ENCODE assay signal across 24 cellular contexts in genomic region chr2:191832668-191833067, GRCh38. TPM values are rescaled to one million over a fixed set of nuclear protein-coding genes. Genes with fewer than 3 reads are reported as not detected.
"Had no signal": no experiment of that assay in that cellular context is flagged by ENCODE, and none has a peak within 500 bp of the region (broad histone marks: within the 10 kb centered on the region; RNA-seq: fewer than 3 reads in every experiment).

No MANE protein-coding gene starts in this region.

- H3K9me3 ChIP-seq: Peyer's patch, SJSA1 had no signal

- H3K27ac ChIP-seq: brain microvascular endothelial cell, cardiac muscle cell, Peyer's patch, RWPE1, SJSA1, WERI-Rb-1 had no signal

- H3K4me3 ChIP-seq: cardiac muscle cell, Peyer's patch, SJSA1 had no signal

- H3K4me1 ChIP-seq: Peyer's patch had no signal

- H3K27me3 ChIP-seq: brain microvascular endothelial cell, cardiac muscle cell, Peyer's patch, SJSA1 had no signal

- DNase-seq: activated CD4-positive, alpha-beta T cell treated with anti-CD3 and anti-CD28 coated beads for 4 hours; activated CD8-positive, alpha-beta memory T cell treated with anti-CD3 and anti-CD28 coated beads, Interleukin-2, amount 50 U/mL, for 4 hours; activated CD8-positive, alpha-beta T cell treated with anti-CD3 and anti-CD28 coated beads for 36 hours; activated gamma-delta T cell treated with Interleukin-2 at 50 U/mL for 16 hours; activated naive CD4-positive, alpha-beta T cell treated with anti-CD3 and anti-CD28 coated beads, Interleukin-2, amount 10 ng/mL, durations not matched to agents 7 days and 5 days; activated naive CD8-positive, alpha-beta T cell treated with anti-CD3 and anti-CD28 coated beads for 36 hours; activated T-cell treated with anti-CD3 and anti-CD28 coated beads, Interleukin-2, amount 50 U/mL, for 72 hours; brain microvascular endothelial cell; NCI-H1105 treated with DMSO at 0.1 percent for 48 hours; NCI-H1436 treated with DMSO at 0.1 percent for 48 hours; NCI-H187; NCI-H2081; NCI-H510A treated with DMSO at 0.1 percent for 48 hours; NCI-H69; NK-92 treated with Interleukin-12 subunit alpha and Interleukin-12 subunit beta, amount 100 ng/mL, for 24 hours; Peyer's patch; SHP77; T-helper 17 cell; T-helper 9 cell; WERI-Rb-1 had no signal

- H3K36me3 ChIP-seq: brain microvascular endothelial cell, cardiac muscle cell, Peyer's patch, WERI-Rb-1 had no signal

- ATAC-seq: activated CD8-positive, alpha-beta T cell treated with anti-CD3 and anti-CD28 coated beads for 36 hours; activated T-cell treated with anti-CD3 and anti-CD28 coated beads, Interleukin-2, amount 50 U/mL, for 72 hours; T-helper 17 cell had no signal

RNA-seq across cellular contexts. Expression of gene CAVIN2, which starts 14.2 kb away (rescaled TPM):
- total RNA-seq: activated CD8-positive, alpha-beta T cell treated with anti-CD3 and anti-CD28 coated beads for 36 hours; activated naive CD8-positive, alpha-beta T cell treated with anti-CD3 and anti-CD28 coated beads for 36 hours; activated T-cell treated with anti-CD3 and anti-CD28 coated beads, Interleukin-2, amount 50 U/mL, for 72 hours; activated T-helper 2 cell treated with anti-CD3 and anti-CD28 coated beads, Interferon-gamma antibody, Interleukin-2, Interleukin-4, amounts not matched to agents 10 μg/mL and 5 μg/mL and 100 μg/mL, durations not matched to agents 14 hours and 24 hours and 36 hours had no signal
